ENCODE assay signal across 8 cellular contexts in genomic region chr2:48471048-48471474, GRCh38. TPM values are rescaled to one million over a fixed set of nuclear protein-coding genes. Genes with fewer than 3 reads are reported as not detected.
DNase-seq lines count a peak whose midpoint lies in the region; ATAC-seq and TF ChIP-seq lines count a peak whose summit lies in the region.

No MANE protein-coding gene starts in this region.

- TF ChIP-seq CTCF in upper lobe of left lung (IDR thresholded peaks at IDR 0.05) (peak; percentile 22 to 65 (median 52)), GM13977 (IDR thresholded peaks at IDR 0.05; ENCODE audit: extremely low read depth, insufficient read depth, missing control alignments) (no peak)

- H3K4me1 ChIP-seq in upper lobe of left lung: no peaks in the 10 kb centered on the region

- 45 to 58% methylated on average over 4 of the region's 4 CpGs for WGBS in upper lobe of left lung, 2 donors

- DNase-seq in AG20443 (ENCODE audit: low spot score) (peak; percentile 55), LoVo (ENCODE audit: low spot score) (peak; percentile 56), brain pericyte (ENCODE audit: low read depth, low spot score) (peak; percentile 26), kidney tubule cell (ENCODE audit: low spot score) (peak; percentile 86), upper lobe of left lung (no peak), GM13977 (ENCODE audit: low spot score) (no peak), COR-L47 (lab: John Stamatoyannopoulos, UW) (no peak)

- TF ChIP-seq EP300 in upper lobe of left lung (IDR thresholded peaks at IDR 0.05): no peak

- H3K36me3 ChIP-seq in upper lobe of left lung: peaks cover 8 to 43% (median 29%) of the 10 kb centered on the region in 4 donors

- no peak overlapping the region for H3K4me3 ChIP-seq in upper lobe of left lung

- H3K27me3 ChIP-seq in upper lobe of left lung: no peaks in the 10 kb centered on the region

- H3K9me3 ChIP-seq in upper lobe of left lung: no peaks in the 10 kb centered on the region

- ATAC-seq in upper lobe of left lung (ENCODE audit: low FRiP score in 2 of 2) (peak in 1 of 2 donors; percentile 49), HG03354 (IDR thresholded peaks at IDR 0.05; ENCODE audit: poor library complexity, severe bottlenecking, unreplicated experiment) (no peak)

- no peak for TF ChIP-seq POLR2A in upper lobe of left lung (IDR thresholded peaks at IDR 0.05)

- in situ Hi-C loops in GM13977 (cut with MboI; ENCODE audit: low pct_unique_long_range_greater_than_20kb, low sequenced_read_pairs, unreplicated experiment): no loop called here

- H3K27ac ChIP-seq in upper lobe of left lung: peak overlapping the region in 2 of 4 donors; percentile 14 to 61

RNA-seq across cellular contexts. Expression of gene PPP1R21, which starts 30.5 kb away (rescaled TPM):
- 10 to 100 TPM; 18.8 to 47.7 (median 23.5) TPM for total RNA-seq in upper lobe of left lung

RNA-seq across cellular contexts. Expression of gene STON1, which starts 58.9 kb away (rescaled TPM):
- 10 to 100 TPM; 13.2 to 27.0 (median 20.0) TPM for total RNA-seq in upper lobe of left lung

Comparison
In these comparisons a context has a peak if more than half of its experiments do, and no peak if none do; other contexts are left out.
1. DNase-seq: peak in AG20443 (single experiment), LoVo (single experiment), brain pericyte (single experiment) and kidney tubule cell (single experiment); none in upper lobe of left lung (0 of 2), GM13977 (single experiment) and COR-L47 (single experiment).